23 cellular contexts compared by ENCODE assay signal in the genomic region with DNA sequence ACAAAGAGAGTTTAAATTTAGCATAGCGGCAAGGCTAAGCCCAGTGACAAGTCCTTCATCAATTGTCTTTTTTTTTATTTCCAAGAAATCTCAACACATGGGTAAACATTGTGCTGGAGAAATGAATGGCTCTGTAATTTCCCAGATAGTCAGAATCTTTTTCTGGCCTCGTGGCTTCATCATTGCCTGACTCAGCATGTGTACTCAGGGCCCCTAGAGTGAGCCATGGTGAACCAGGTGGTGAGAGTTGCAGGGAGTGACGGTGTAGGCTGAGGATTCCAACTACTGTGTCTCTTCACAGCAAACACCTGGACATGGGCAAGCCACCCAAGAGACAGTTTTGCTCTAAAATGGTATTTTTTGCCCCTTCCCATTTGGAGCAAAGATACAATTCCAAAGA. TPM values are rescaled to one million over a fixed set of nuclear protein-coding genes. Genes with fewer than 3 reads are reported as not detected.
"Had no signal": no experiment of that assay in that cellular context is flagged by ENCODE, and none has a peak within 500 bp of the region (broad histone marks: within the 10 kb centered on the region; RNA-seq: fewer than 3 reads in every experiment).

No MANE protein-coding gene starts in this region.

- DNase-seq: activated CD4-positive, alpha-beta T cell treated with anti-CD3 and anti-CD28 coated beads for 1 hour; activated CD4-positive, alpha-beta T cell treated with anti-CD3 and anti-CD28 coated beads, Interleukin-2, amount 50 U/mL, for 4 hours; activated naive CD4-positive, alpha-beta T cell treated with Interleukin-2 at 50 U/mL for 16 hours; anterior cingulate cortex; brain microvascular endothelial cell; cerebellar nuclear complex; effector memory CD8-positive, alpha-beta T cell; heart right ventricle; naive B cell; ovary; stimulated activated CD4-positive, alpha-beta T cell treated with anti-CD3 and anti-CD28 coated beads, Interleukin-1b, Interleukin-23, amount 100 ng/mL, for 48 hours; stomach; T1000 had no signal

- H3K9ac ChIP-seq: neural progenitor cell had no signal

- H3K4me3 ChIP-seq: gastroesophageal sphincter, heart right ventricle, neural progenitor cell, ovary, stomach, thoracic aorta had no signal

- H3K4me2 ChIP-seq: neural progenitor cell had no signal

- H3K27me3 ChIP-seq: brain microvascular endothelial cell, gastroesophageal sphincter, heart right ventricle, neural progenitor cell, ovary, stomach had no signal

- H3K4me1 ChIP-seq: gastroesophageal sphincter, neural progenitor cell had no signal

- H3K36me3 ChIP-seq: brain microvascular endothelial cell, gastroesophageal sphincter, heart right ventricle, neural progenitor cell, ovary, stomach, thoracic aorta had no signal

- H3K27ac ChIP-seq: brain microvascular endothelial cell, epithelial cell of prostate, gastroesophageal sphincter, heart right ventricle, neural progenitor cell, ovary, stomach, thoracic aorta, VCaP had no signal

- ATAC-seq: activated T-helper 17 cell treated with anti-CD3 and anti-CD28 coated beads, Interleukin-2, amount 50 U/mL, for 72 hours; effector memory CD8-positive, alpha-beta T cell; gastroesophageal sphincter; heart right ventricle; left lobe of liver; sciatic nerve had no signal

- H3K9me3 ChIP-seq: gastroesophageal sphincter, heart right ventricle, ovary, stomach, thoracic aorta had no signal

- H2AFZ ChIP-seq: neural progenitor cell had no signal

RNA-seq across cellular contexts. Expression of gene UCP1, which starts 43.1 kb away (rescaled TPM):
- total RNA-seq: activated T-helper 17 cell treated with anti-CD3 and anti-CD28 coated beads, Interleukin-2, amount 50 U/mL, for 72 hours; gastroesophageal sphincter; left lobe of liver; mononuclear cell; sciatic nerve; thoracic aorta; ureter had no signal
- polyA plus RNA-seq: ovary, stomach had no signal
